ENCODE assay signal across 8 cellular contexts in the genomic region with DNA sequence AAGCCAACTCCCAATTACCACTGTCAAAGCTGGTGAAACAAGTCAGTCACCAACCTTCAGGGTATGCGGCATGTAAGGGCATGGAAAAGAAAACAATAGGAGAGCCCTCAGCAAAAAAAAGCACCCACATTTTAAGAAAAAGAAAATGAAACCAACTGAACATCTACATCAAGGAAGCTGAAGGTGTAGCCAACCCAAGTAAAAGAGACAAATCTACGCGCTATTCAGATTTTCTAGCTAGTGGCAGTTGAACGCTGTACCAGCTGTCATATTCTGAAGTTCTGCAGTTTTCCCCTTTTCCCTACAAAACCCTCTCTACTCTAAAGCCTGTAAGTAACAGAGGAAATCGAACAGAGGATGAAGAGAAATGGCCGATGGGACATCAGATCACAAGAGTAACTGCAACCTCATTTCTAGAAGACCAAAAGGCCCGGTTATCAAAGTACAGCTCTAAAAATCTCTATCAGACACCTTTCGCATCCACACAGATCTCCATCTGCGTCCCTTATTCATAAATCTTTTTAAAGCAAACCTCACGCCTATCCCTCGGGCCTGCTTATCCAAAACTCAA. TPM values are rescaled to one million over a fixed set of nuclear protein-coding genes. Genes with fewer than 3 reads are reported as not detected.
A peak's percentile ranks its signal among the peaks of the same experiment; 100 is the strongest.
DNase-seq lines count a peak whose midpoint lies in the region; ATAC-seq, FAIRE-seq and TF ChIP-seq lines count a peak whose summit lies in the region.

No MANE protein-coding gene starts in this region.

- no peaks in the 10 kb centered on the region for H3K9me3 ChIP-seq in adrenal gland (replicated peaks in 1 of 3)
- no peaks in the 10 kb centered on the region for H3K9me3 ChIP-seq in kidney (ENCODE audit: control insufficient read depth in 1 of 2, low read length in 2 of 2)

- H3K4me1 ChIP-seq in adrenal gland (replicated peaks in 1 of 2) (peaks cover 4 to 60% of the 10 kb centered on the region in 2 donors), kidney (ENCODE audit: control insufficient read depth in 1 of 2, insufficient read depth in 1 of 2, low read depth in 1 of 2, low read length in 2 of 2) (peaks cover 12 to 21% of the 10 kb centered on the region in 2 donors)

- TF ChIP-seq CTCF in adrenal gland (IDR thresholded peaks at IDR 0.05) (no peak), kidney (IDR thresholded peaks at IDR 0.05; ENCODE audit: borderline replicate concordance, extremely low read depth, insufficient read depth) (no peak)

- H3K9ac ChIP-seq in kidney (ENCODE audit: low read length in 2 of 2), result peak overlapping the region; percentile 61 to 78

- H3K27ac ChIP-seq in adrenal gland, result peak overlapping the region in 3 of 5 donors; percentile 20 to 95 (median 72)
- peak overlapping the region; percentile 68 to 84 for H3K27ac ChIP-seq in kidney (ENCODE audit: low read depth in 2 of 2, low read length in 2 of 2)
- H3K27ac ChIP-seq in substantia nigra (ENCODE audit: low read depth, low read length, poor library complexity, severe bottlenecking), result peak overlapping the region; percentile 87

- H3K27me3 ChIP-seq in adrenal gland, result no peaks in the 10 kb centered on the region

- TF ChIP-seq POLR2A in adrenal gland (IDR thresholded peaks at IDR 0.05), result no peak

- intact Hi-C loops in adrenal gland (cut with DNase I), result loop anchor here in 1 of 2 donors (5.0 kb wide), 1 partner anchor 152 kb away; no protein-coding TSS in a partner anchor
- intact Hi-C loops in kidney (cut with DNase I), result no loop called here

- WGBS in adrenal gland, 4 donors, result 5 to 8% (median 6%) methylated on average over 11 of the region's 11 CpGs

- no peak for FAIRE-seq in kidney (lab: Jason Lieb, UNC)

- peak; percentile 2 for DNase-seq in Caki2 (ENCODE audit: low read depth)
- no peak for DNase-seq in Jurkat, Clone E6-1 (ENCODE audit: low read depth, low spot score)
- DNase-seq in adrenal gland, result no peak
- no peak for DNase-seq in kidney
- DNase-seq in substantia nigra (lab: John Stamatoyannopoulos, UW), result peak in 1 of 49 donors; percentile 36
- DNase-seq in OCI-M2 (lab: John Stamatoyannopoulos, UW; ENCODE audit: unreplicated experiment), result no peak
- no peak for DNase-seq in T-helper 9 cell

- peak overlapping the region; percentile 83 for H3K4me3 ChIP-seq in Jurkat, Clone E6-1 (ENCODE audit: low read length)
- peak overlapping the region; percentile 34 to 85 (median 56) for H3K4me3 ChIP-seq in adrenal gland
- peak overlapping the region; percentile 76 to 92 for H3K4me3 ChIP-seq in kidney (ENCODE audit: low read length in 2 of 2)

- in situ Hi-C loops in Caki2 (cut with HindIII; ENCODE audit: low pct_unique_long_range_greater_than_20kb, low sequenced_read_pairs), result no loop called here

- H3K36me3 ChIP-seq in adrenal gland (replicated peaks in 1 of 2), result no peaks in the 10 kb centered on the region
- no peaks in the 10 kb centered on the region for H3K36me3 ChIP-seq in kidney (ENCODE audit: control insufficient read depth in 1 of 2, insufficient read depth in 2 of 2, low read length in 2 of 2)

- ATAC-seq in HG02610 (IDR thresholded peaks at IDR 0.05; ENCODE audit: unreplicated experiment), result no peak

RNA-seq across cellular contexts. Expression of a gene that starts 1.4 kb away (rescaled TPM):
- total RNA-seq in Caki2 (2014; rRNA removed; shearing (Covaris generic); ENCODE audit: low replicate concordance), result 1.0 and 6.1 TPM in 2 replicates
- 51.9 TPM for polyA plus RNA-seq in Jurkat, Clone E6-1 (2012; ENCODE audit: insufficient read depth, insufficient read length)
- total RNA-seq in adrenal gland, result 100 to 1,000 TPM in 3 of 8 donors, 10 to 100 TPM in 5; 60.8 to 126 (median 78.7) TPM
- 10 to 100 TPM; 28.7 to 48.1 (median 44.9) TPM for polyA plus RNA-seq in adrenal gland
- 96.4 TPM for total RNA-seq in kidney
- 14.5 TPM for polyA plus RNA-seq in kidney (ENCODE audit: insufficient read depth, low read depth, low replicate concordance)
